In the genomic region with DNA sequence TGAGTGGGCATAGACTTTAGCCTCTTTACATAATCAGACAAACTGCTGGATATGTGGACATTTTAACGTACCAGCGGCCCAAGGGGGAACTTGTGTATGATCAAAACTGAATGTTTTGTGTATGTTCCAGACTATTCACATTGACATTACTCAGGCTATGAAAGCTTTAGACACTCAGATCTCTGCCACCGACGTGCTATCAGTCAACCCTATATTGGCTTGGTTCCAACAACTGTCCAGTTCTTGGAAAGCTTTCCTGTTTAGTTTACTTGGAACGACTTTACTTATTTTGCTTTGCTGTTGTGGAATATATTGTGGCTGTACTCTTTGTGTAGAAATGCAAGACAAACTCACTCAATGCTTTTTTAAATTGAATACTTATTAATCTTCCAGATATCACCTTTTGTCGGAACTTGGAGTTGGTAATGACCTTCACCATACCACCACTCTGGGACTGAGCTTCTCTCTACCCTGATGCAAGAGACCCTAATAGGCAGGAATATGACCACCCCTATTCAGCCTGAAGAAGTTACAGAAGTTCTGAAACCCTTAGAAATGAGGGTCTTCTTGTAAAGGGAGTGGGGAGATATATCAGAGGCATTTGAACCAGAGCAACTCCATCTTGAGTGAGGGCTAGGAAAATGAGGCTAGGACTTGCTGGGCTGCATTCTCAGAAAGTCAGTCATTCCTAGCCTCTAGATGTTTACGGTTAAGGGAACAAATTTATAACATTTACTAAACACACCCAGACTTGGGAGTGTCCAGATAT, we compare ENCODE assay signal across 40 cellular contexts. TPM values are rescaled to one million over a fixed set of nuclear protein-coding genes. Genes with fewer than 3 reads are reported as not detected.
"Had no signal": no experiment of that assay in that cellular context is flagged by ENCODE, and none has a peak within 500 bp of the region (broad histone marks: within the 10 kb centered on the region; RNA-seq: fewer than 3 reads in every experiment).

No MANE protein-coding gene starts in this region.

- H3K36me3 ChIP-seq: Peyer's patch, SJSA1, WERI-Rb-1 had no signal

- H3K27ac Mint-ChIP-seq: activated CD4-positive, alpha-beta memory T cell treated with anti-CD3 and anti-CD28 coated beads, Interleukin-2, amount 10 ng/mL, durations not matched to agents 7 days and 5 days; activated CD8-positive, alpha-beta memory T cell treated with anti-CD3 and anti-CD28 coated beads, Interleukin-2, amount 10 ng/mL, durations not matched to agents 7 days and 5 days; activated naive CD4-positive, alpha-beta T cell treated with anti-CD3 and anti-CD28 coated beads, Interleukin-2, amount 10 ng/mL, durations not matched to agents 7 days and 5 days; activated naive CD8-positive, alpha-beta T cell; activated naive CD8-positive, alpha-beta T cell treated with anti-CD3 and anti-CD28 coated beads, Interleukin-2, amount 50 U/mL, for 24 hours; brain; T-helper 1 cell treated with Interleukin-12 subunit alpha and Interleukin-12 subunit beta and Interleukin-4 antibody, amounts not matched to agents 30 μg/mL and 1 μg/mL, for 36 hours; T-helper 2 cell treated with Interferon-gamma antibody and Interleukin-4, amounts not matched to agents 5 μg/mL and 100 μg/mL, for 36 hours had no signal

- H3K4me2 ChIP-seq: KMS-11, SK-N-SH had no signal

- ATAC-seq: activated CD8-positive, alpha-beta memory T cell treated with anti-CD3 and anti-CD28 coated beads, Interleukin-2, amount 10 ng/mL, durations not matched to agents 7 days and 5 days; activated naive CD8-positive, alpha-beta T cell treated with anti-CD3 and anti-CD28 coated beads, Interleukin-2, amount 50 U/mL, for 24 hours; PC-3 had no signal

- H3K36me3 Mint-ChIP-seq: activated CD8-positive, alpha-beta memory T cell treated with anti-CD3 and anti-CD28 coated beads, Interleukin-2, amount 10 ng/mL, durations not matched to agents 7 days and 5 days; activated naive CD4-positive, alpha-beta T cell treated with anti-CD3 and anti-CD28 coated beads, Interleukin-2, amount 10 ng/mL, durations not matched to agents 7 days and 5 days; activated naive CD8-positive, alpha-beta T cell; brain had no signal

- H3K4me1 ChIP-seq: Peyer's patch, SJSA1 had no signal

- H3K27me3 ChIP-seq: Peyer's patch, SJSA1 had no signal

- DNase-seq: activated CD4-positive, alpha-beta memory T cell treated with anti-CD3 and anti-CD28 coated beads, Interleukin-2, amount 10 ng/mL, durations not matched to agents 7 days and 5 days; activated CD4-positive, alpha-beta T cell treated with anti-CD3 and anti-CD28 coated beads for 1 hour; activated CD4-positive, alpha-beta T cell treated with anti-CD3 and anti-CD28 coated beads for 48 hours; activated CD4-positive, CD25-positive, alpha-beta regulatory T cell; activated CD8-positive, alpha-beta memory T cell treated with anti-CD3 and anti-CD28 coated beads for 24 hours; activated CD8-positive, alpha-beta memory T cell treated with anti-CD3 and anti-CD28 coated beads, Interleukin-2, amount 10 ng/mL, durations not matched to agents 7 days and 5 days; activated CD8-positive, alpha-beta memory T cell treated with anti-CD3 and anti-CD28 coated beads, Interleukin-2, amount 50 U/mL, for 48 hours; activated effector memory CD4-positive, alpha-beta T cell treated with Interleukin-2 at 50 U/mL for 16 hours; activated naive CD4-positive, alpha-beta T cell treated with anti-CD3 and anti-CD28 coated beads, Interleukin-2, amount 10 ng/mL, durations not matched to agents 7 days and 5 days; activated naive CD8-positive, alpha-beta T cell treated with anti-CD3 and anti-CD28 coated beads, Interleukin-2, amount 50 U/mL, for 24 hours; activated T-cell treated with anti-CD3 and anti-CD28 coated beads, Interleukin-2, amount 50 U/mL, for 48 hours; anterior cingulate cortex; caudate nucleus; cerebellar nuclear complex; MM.1S; MV-4-11; NCI-H1092; NCI-H1436 treated with DMSO at 0.1 percent for 48 hours; NCI-H1694 treated with DMSO at 0.1 percent for 48 hours; NCI-H2029; NCI-H2107; NCI-H2171; NCI-H446; NCI-H510A treated with DMSO at 0.1 percent for 48 hours; NCI-H526 treated with DMSO at 0.1 percent for 48 hours; NCI-H774; PC-3; Peyer's patch; RPMI8226; SHP77 treated with DMSO at 0.1 percent for 48 hours; SK-N-SH; WERI-Rb-1 had no signal

- H3K4me3 Mint-ChIP-seq: activated CD4-positive, alpha-beta memory T cell treated with anti-CD3 and anti-CD28 coated beads, Interleukin-2, amount 10 ng/mL, durations not matched to agents 7 days and 5 days; activated CD8-positive, alpha-beta memory T cell treated with anti-CD3 and anti-CD28 coated beads, Interleukin-2, amount 10 ng/mL, durations not matched to agents 7 days and 5 days; activated naive CD4-positive, alpha-beta T cell treated with anti-CD3 and anti-CD28 coated beads, Interleukin-2, amount 10 ng/mL, durations not matched to agents 7 days and 5 days; activated naive CD8-positive, alpha-beta T cell; activated naive CD8-positive, alpha-beta T cell treated with anti-CD3 and anti-CD28 coated beads, Interleukin-2, amount 50 U/mL, for 24 hours; brain; T-helper 1 cell treated with Interleukin-12 subunit alpha and Interleukin-12 subunit beta and Interleukin-4 antibody, amounts not matched to agents 30 μg/mL and 1 μg/mL, for 36 hours; T-helper 2 cell treated with Interferon-gamma antibody and Interleukin-4, amounts not matched to agents 5 μg/mL and 100 μg/mL, for 36 hours had no signal

- H3K9me3 ChIP-seq: Peyer's patch, SJSA1, SK-N-SH had no signal

- H3K9ac ChIP-seq: KMS-11, SK-N-SH had no signal

- H3K27me3 Mint-ChIP-seq: activated CD8-positive, alpha-beta memory T cell treated with anti-CD3 and anti-CD28 coated beads, Interleukin-2, amount 10 ng/mL, durations not matched to agents 7 days and 5 days; activated naive CD4-positive, alpha-beta T cell treated with anti-CD3 and anti-CD28 coated beads, Interleukin-2, amount 10 ng/mL, durations not matched to agents 7 days and 5 days had no signal

- H3K9me3 Mint-ChIP-seq: activated CD4-positive, alpha-beta memory T cell treated with anti-CD3 and anti-CD28 coated beads, Interleukin-2, amount 10 ng/mL, durations not matched to agents 7 days and 5 days; activated naive CD4-positive, alpha-beta T cell treated with anti-CD3 and anti-CD28 coated beads, Interleukin-2, amount 10 ng/mL, durations not matched to agents 7 days and 5 days; activated naive CD8-positive, alpha-beta T cell treated with anti-CD3 and anti-CD28 coated beads, Interleukin-2, amount 50 U/mL, for 24 hours; brain; T-helper 1 cell treated with Interleukin-12 subunit alpha and Interleukin-12 subunit beta and Interleukin-4 antibody, amounts not matched to agents 30 μg/mL and 1 μg/mL, for 36 hours; T-helper 2 cell treated with Interferon-gamma antibody and Interleukin-4, amounts not matched to agents 5 μg/mL and 100 μg/mL, for 36 hours had no signal

- H3K27ac ChIP-seq: KMS-11, Peyer's patch, SJSA1, WERI-Rb-1 had no signal

- H3K4me3 ChIP-seq: Peyer's patch, SJSA1 had no signal

- H3K9me2 ChIP-seq: SK-N-SH had no signal

- H3K4me1 Mint-ChIP-seq: activated CD4-positive, alpha-beta memory T cell treated with anti-CD3 and anti-CD28 coated beads, Interleukin-2, amount 10 ng/mL, durations not matched to agents 7 days and 5 days; activated CD8-positive, alpha-beta memory T cell treated with anti-CD3 and anti-CD28 coated beads, Interleukin-2, amount 10 ng/mL, durations not matched to agents 7 days and 5 days; activated naive CD4-positive, alpha-beta T cell treated with anti-CD3 and anti-CD28 coated beads, Interleukin-2, amount 10 ng/mL, durations not matched to agents 7 days and 5 days; activated naive CD8-positive, alpha-beta T cell treated with anti-CD3 and anti-CD28 coated beads, Interleukin-2, amount 50 U/mL, for 24 hours; brain had no signal

RNA-seq across cellular contexts. Expression of gene PAX1, which starts 49.0 kb away (rescaled TPM):
- total RNA-seq: activated CD4-positive, alpha-beta memory T cell treated with anti-CD3 and anti-CD28 coated beads, Interleukin-2, amount 10 ng/mL, durations not matched to agents 7 days and 5 days; activated CD8-positive, alpha-beta memory T cell treated with anti-CD3 and anti-CD28 coated beads, Interleukin-2, amount 10 ng/mL, durations not matched to agents 7 days and 5 days; bronchial epithelial cell; LHCN-M2; PC-3; Peyer's patch; SJSA1 had no signal
- polyA plus RNA-seq: SK-N-SH had no signal
